8 cellular contexts compared by ENCODE assay signal in genomic region chr11:112024778-112025678, GRCh38. TPM values are rescaled to one million over a fixed set of nuclear protein-coding genes. Genes with fewer than 3 reads are reported as not detected.
DNase-seq lines count a peak whose midpoint lies in the region; FAIRE-seq and TF ChIP-seq lines count a peak whose summit lies in the region.

DLAT (plus strand) TSS chr11:112025408; CDS start chr11:112025473, 65 bp downstream.

- peak; percentile 58; the same call in 1 of the 2 replicates for TF ChIP-seq POLR2A in H54 (IDR thresholded peaks at IDR 0.05; ENCODE audit: low read depth, low read length)

- no peaks in the 10 kb centered on the region for H3K9me3 Mint-ChIP-seq in neural crest cell

- H3K9ac ChIP-seq in Loucy (ENCODE audit: low read depth, low read length, poor library complexity, severe bottlenecking) = peak within 1 kb of the TSS; percentile 86

- no peaks in the 10 kb centered on the region for H3K9me3 ChIP-seq in Loucy (ENCODE audit: insufficient read depth, low read depth, low read length)

- TF ChIP-seq CTCF in Loucy (conservative IDR thresholded peaks at IDR 0.05; ENCODE audit: low read length) = no peak
- TF ChIP-seq CTCF in foreskin fibroblast (IDR thresholded peaks at IDR 0.05; ENCODE audit: low read depth, low read length) = no peak
- no peak for TF ChIP-seq CTCF in neural crest cell (conservative IDR thresholded peaks at IDR 0.05)

- H2AFZ ChIP-seq in Loucy (ENCODE audit: low read length) = peak within 1 kb of the TSS; percentile 98

- no peak for FAIRE-seq in H54 (lab: Jason Lieb, UNC)

- DNase-seq in ELR (ENCODE audit: low read depth) = peak; percentile 87
- peak; percentile 65 for DNase-seq in H54 (ENCODE audit: insufficient read length, low spot score)
- peak; percentile 93 to 94 for DNase-seq in SHP77 (lab: John Stamatoyannopoulos, UW)
- DNase-seq in activated effector memory CD4-positive, alpha-beta T cell treated with Interleukin-2 at 50 U/mL for 16 hours = peak; percentile 77
- peak; percentile 76 to 94 for DNase-seq in foreskin fibroblast
- DNase-seq in neural crest cell (ENCODE audit: low read depth, low spot score) = peak; percentile 95
- DNase-seq in stromal cell of bone marrow (ENCODE audit: low read depth) = peak; percentile 56

- H3K4me2 ChIP-seq in Loucy (ENCODE audit: low read depth, low read length, poor library complexity, severe bottlenecking) = peak within 1 kb of the TSS; percentile 85

- no peaks in the 10 kb centered on the region for H3K27me3 Mint-ChIP-seq in neural crest cell (ENCODE audit: low read depth)

- H3F3A ChIP-seq in Loucy (ENCODE audit: low read depth) = no peaks in the 10 kb centered on the region

- H3K36me3 Mint-ChIP-seq in neural crest cell (ENCODE audit: low read depth) = peaks cover 22% of the 10 kb centered on the region

- H3K4me3 Mint-ChIP-seq in neural crest cell = peak within 1 kb of the TSS; percentile 98

- peaks cover 30% of the 10 kb centered on the region for H3K79me2 ChIP-seq in Loucy (ENCODE audit: insufficient read depth, low read length)

- peaks cover 36% of the 10 kb centered on the region for H3K4me1 Mint-ChIP-seq in neural crest cell

- no peaks in the 10 kb centered on the region for H4K20me1 ChIP-seq in Loucy (ENCODE audit: insufficient read depth, low read length, poor library complexity, severe bottlenecking)

- H3K27me3 ChIP-seq in Loucy (ENCODE audit: insufficient read depth, low read length, poor library complexity, severe bottlenecking) = no peaks in the 10 kb centered on the region

- H3K36me3 ChIP-seq in Loucy (ENCODE audit: insufficient read depth, low read length) = peaks cover 17% of the 10 kb centered on the region; the same call in 1 of the 2 replicates

- H3K4me3 ChIP-seq in Loucy (ENCODE audit: low read length, poor library complexity, severe bottlenecking) = peak within 1 kb of the TSS; percentile 90
- H3K4me3 ChIP-seq in foreskin fibroblast (ENCODE audit: low read depth in 1 of 2, low read length in 2 of 2) = peak within 1 kb of the TSS; percentile 75 to 78

- H3K9me2 ChIP-seq in Loucy (replicated peaks; ENCODE audit: low read depth, low read length) = no peaks in the 10 kb centered on the region

- peaks cover 22% of the 10 kb centered on the region for H3K4me1 ChIP-seq in Loucy (ENCODE audit: insufficient read depth, low read length, poor library complexity, severe bottlenecking)

- peak within 1 kb of the TSS; percentile 99 for H3K27ac Mint-ChIP-seq in neural crest cell (ENCODE audit: unreplicated experiment)

RNA-seq across cellular contexts. Expression of gene DLAT, which starts in this region (rescaled TPM):
- 52.4 and 52.9 TPM in 2 replicates for total RNA-seq in neural crest cell

Comparison
In these comparisons a context has a peak if more than half of its experiments do, and no peak if none do; other contexts are left out.
1. Peak in every context shown above with its lines: DNase-seq and H3K4me3 ChIP-seq.